ENCODE assay signal across 1 cellular context in the genomic region with DNA sequence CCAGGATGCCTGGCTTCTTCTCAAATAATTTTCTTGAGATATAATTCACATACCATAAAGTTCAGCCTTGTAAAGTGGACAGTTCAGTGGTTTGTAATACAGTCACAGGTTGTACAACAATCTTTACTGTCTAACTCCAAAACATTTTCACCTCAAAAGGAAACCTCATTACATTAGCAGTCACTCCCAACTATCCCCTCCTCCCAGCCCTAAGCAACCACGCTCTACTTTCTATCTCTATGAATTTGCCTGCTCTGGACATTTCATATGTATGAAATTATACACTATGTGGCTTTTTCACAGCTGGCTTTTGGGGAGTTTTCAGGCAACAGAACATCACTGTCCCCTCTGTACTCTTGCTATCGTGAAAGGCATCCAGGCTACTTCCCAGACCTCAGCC.
TF ChIP-seq lines count a peak whose summit lies in the region.

No MANE protein-coding gene starts in this region.

TF ChIP-seq in IMR-90, 13 proteins besides CTCF, POLR2A, EP300 and RAD21:
- no peak for TF ChIP-seq CHD1 (IDR thresholded peaks at IDR 0.05; ENCODE audit: low read depth, low read length)
- TF ChIP-seq, protein P1, sequence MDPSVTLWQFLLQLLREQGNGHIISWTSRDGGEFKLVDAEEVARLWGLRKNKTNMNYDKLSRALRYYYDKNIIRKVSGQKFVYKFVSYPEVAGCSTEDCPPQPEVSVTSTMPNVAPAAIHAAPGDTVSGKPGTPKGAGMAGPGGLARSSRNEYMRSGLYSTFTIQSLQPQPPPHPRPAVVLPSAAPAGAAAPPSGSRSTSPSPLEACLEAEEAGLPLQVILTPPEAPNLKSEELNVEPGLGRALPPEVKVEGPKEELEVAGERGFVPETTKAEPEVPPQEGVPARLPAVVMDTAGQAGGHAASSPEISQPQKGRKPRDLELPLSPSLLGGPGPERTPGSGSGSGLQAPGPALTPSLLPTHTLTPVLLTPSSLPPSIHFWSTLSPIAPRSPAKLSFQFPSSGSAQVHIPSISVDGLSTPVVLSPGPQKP (IDR thresholded peaks at IDR 0.05; ENCODE audit: borderline replicate concordance, low read depth, low read length), result no peak
